ENCODE assay signal across 19 cellular contexts in genomic region chr2:120542911-120543527, GRCh38.
"Had no signal": no experiment of that assay in that cellular context is flagged by ENCODE, and none has a peak within 500 bp of the region (broad histone marks: within the 10 kb centered on the region; RNA-seq: fewer than 3 reads in every experiment).

No MANE protein-coding gene starts in this region.

- FAIRE-seq: RCC 7860 had no signal

- ATAC-seq: SK-N-SH treated with all-trans-retinoic acid at 6 μM for 48 hours had no signal

- DNase-seq: KBM-7, MV-4-11, NCI-H1048, NCI-H1105, NCI-H1417 treated with DMSO at 0.1 percent for 48 hours, NCI-H146, NCI-H1694 treated with DMSO at 0.1 percent for 48 hours, NCI-H1930, NCI-H2081, NCI-H2107, NCI-H2227 treated with DMSO at 0.1 percent for 48 hours, NCI-H510A, NCI-H524 treated with DMSO at 0.1 percent for 48 hours, NCI-H69, NCI-H774, RPMI8226, SHP77 had no signal
